14 cellular contexts compared by ENCODE assay signal in genomic region chr7:101860316-101861222, GRCh38. TPM values are rescaled to one million over a fixed set of nuclear protein-coding genes. Genes with fewer than 3 reads are reported as not detected.
DNase-seq lines count a peak whose midpoint lies in the region; ATAC-seq and TF ChIP-seq lines count a peak whose summit lies in the region.
"Had no signal": no experiment of that assay in that cellular context is flagged by ENCODE, and none has a peak within 500 bp of the region (broad histone marks: within the 10 kb centered on the region; RNA-seq: fewer than 3 reads in every experiment).

No MANE protein-coding gene starts in this region.

- intact Hi-C loops in psoas muscle (cut with DNase I) (no loop called here), body of pancreas (cut with DNase I) (no loop called here), aorta (cut with DNase I) (no loop called here)

- H4K20me1 ChIP-seq in BLaER1, result peaks cover 61% of the 10 kb centered on the region

- TF ChIP-seq CTCF in gastroesophageal sphincter (IDR thresholded peaks at IDR 0.05) (no peak), psoas muscle (IDR thresholded peaks at IDR 0.05) (no peak), body of pancreas (IDR thresholded peaks at IDR 0.05) (no peak)

- TF ChIP-seq EP300 in gastroesophageal sphincter (IDR thresholded peaks at IDR 0.05), result no peak

- H3K36me3 ChIP-seq in BLaER1 (peaks cover 15% of the 10 kb centered on the region; the same call in 1 of the 2 replicates), gastroesophageal sphincter (no peaks in the 10 kb centered on the region), psoas muscle (ENCODE audit: insufficient read depth in 1 of 2, low read depth in 1 of 2) (no peaks in the 10 kb centered on the region), body of pancreas (replicated peaks in 1 of 2; ENCODE audit: insufficient read depth in 1 of 2, low read depth in 2 of 2) (no peaks in the 10 kb centered on the region), aorta (ENCODE audit: control insufficient read depth in 1 of 2, insufficient read depth in 2 of 2, low read length in 1 of 2) (no peaks in the 10 kb centered on the region)

- TF ChIP-seq POLR2A in gastroesophageal sphincter (IDR thresholded peaks at IDR 0.05), result no peak
- TF ChIP-seq POLR2A in body of pancreas (IDR thresholded peaks at IDR 0.05), result no peak

- 84 to 85% methylated on average over 6 to 11 of the region's 11 CpGs for WGBS in gastroesophageal sphincter (ENCODE audit: low coverage in 1 of 2), 2 donors
- WGBS in psoas muscle, 3 donors, result 57 to 78% (median 64%) methylated on average over 11 of the region's 11 CpGs
- 86 to 93% methylated on average over 11 of the region's 11 CpGs for WGBS in body of pancreas, 2 donors
- 81 to 83% methylated on average over 11 of the region's 11 CpGs for WGBS in aorta, 2 donors

- DNase-seq in NAMALWA (ENCODE audit: low spot score) (peak; percentile 56), psoas muscle (no peak), body of pancreas (no peak), aorta (no peak)
- DNase-seq: activated naive CD4-positive, alpha-beta T cell treated with Interleukin-2 at 50 U/mL for 16 hours; midbrain; NCI-H2029; NK-92 treated with Interleukin-12 subunit alpha and Interleukin-12 subunit beta, amount 100 ng/mL, for 24 hours had no signal

- no peak for ATAC-seq in gastroesophageal sphincter
- no peak for ATAC-seq in psoas muscle
- ATAC-seq in HG02938 (IDR thresholded peaks at IDR 0.05; ENCODE audit: unreplicated experiment), result no peak
- ATAC-seq in body of pancreas, result no peak
- no peak for ATAC-seq in HG02852 (IDR thresholded peaks at IDR 0.05; ENCODE audit: unreplicated experiment)
- no peak for ATAC-seq in aorta (ENCODE audit: low FRiP score)
- ATAC-seq: SK-N-SH treated with all-trans-retinoic acid at 6 μM for 48 hours had no signal

- peak overlapping the region; percentile 20; the same call in 1 of the 2 replicates for H3K4me3 ChIP-seq in BLaER1
- no peak overlapping the region for H3K4me3 ChIP-seq in gastroesophageal sphincter
- peak overlapping the region; percentile 12 for H3K4me3 ChIP-seq in psoas muscle
- no peak overlapping the region for H3K4me3 ChIP-seq in body of pancreas
- no peak overlapping the region for H3K4me3 ChIP-seq in aorta (ENCODE audit: low read length in 2 of 2)

- peak overlapping the region; percentile 99 for H3K4me2 ChIP-seq in BLaER1

- peaks cover 92% of the 10 kb centered on the region for H3K4me1 ChIP-seq in BLaER1
- H3K4me1 ChIP-seq in gastroesophageal sphincter, result peaks cover 0 to 72% (median 26%) of the 10 kb centered on the region in 3 donors
- H3K4me1 ChIP-seq in psoas muscle, result peaks cover 75% of the 10 kb centered on the region
- peaks cover 36% of the 10 kb centered on the region for H3K4me1 ChIP-seq in body of pancreas
- H3K4me1 ChIP-seq in aorta (ENCODE audit: control insufficient read depth in 1 of 2, insufficient read depth in 2 of 2, low read length in 2 of 2), result peaks cover 0 to 3% of the 10 kb centered on the region in 2 donors

- H3K9me3 ChIP-seq in BLaER1, result no peaks in the 10 kb centered on the region
- H3K9me3 ChIP-seq in gastroesophageal sphincter, result no peaks in the 10 kb centered on the region
- no peaks in the 10 kb centered on the region for H3K9me3 ChIP-seq in psoas muscle
- H3K9me3 ChIP-seq in body of pancreas, result no peaks in the 10 kb centered on the region
- no peaks in the 10 kb centered on the region for H3K9me3 ChIP-seq in aorta (ENCODE audit: control insufficient read depth, low read length)

- peak overlapping the region; percentile 77 for H3K27ac ChIP-seq in BLaER1
- peak overlapping the region in 3 of 4 donors; percentile 30 to 87 (median 86) for H3K27ac ChIP-seq in gastroesophageal sphincter
- H3K27ac ChIP-seq in psoas muscle, result peak overlapping the region; percentile 84
- H3K27ac ChIP-seq in body of pancreas, result no peak overlapping the region
- no peak overlapping the region for H3K27ac ChIP-seq in aorta (ENCODE audit: low read depth in 1 of 2, low read length in 2 of 2)
- H3K27ac ChIP-seq: parathyroid adenoma had no signal

- peak overlapping the region; percentile 58 for H3K9ac ChIP-seq in BLaER1
- H3K9ac ChIP-seq: parathyroid adenoma had no signal

- H3K27me3 ChIP-seq in BLaER1, result no peaks in the 10 kb centered on the region
- H3K27me3 ChIP-seq in gastroesophageal sphincter, result no peaks in the 10 kb centered on the region
- no peaks in the 10 kb centered on the region for H3K27me3 ChIP-seq in psoas muscle (ENCODE audit: insufficient read depth in 3 of 3, low read length in 2 of 3)
- no peaks in the 10 kb centered on the region for H3K27me3 ChIP-seq in body of pancreas
- no peaks in the 10 kb centered on the region for H3K27me3 ChIP-seq in aorta (ENCODE audit: control insufficient read depth in 1 of 2, insufficient read depth in 2 of 2, low read length in 1 of 2)

RNA-seq across cellular contexts. Expression of gene CUX1, which starts 43.1 kb away (rescaled TPM):
- 100 to 1,000 TPM in 2 of 4 donors, 10 to 100 TPM in 2; 84.4 to 134 (median 110) TPM for total RNA-seq in gastroesophageal sphincter
- total RNA-seq in psoas muscle, result 10 to 100 TPM; 72.4 to 95.6 (median 76.2) TPM
- 10 to 100 TPM; 12.5 to 35.3 (median 17.7) TPM for polyA plus RNA-seq in psoas muscle
- 10 to 100 TPM; 42.0 to 47.5 TPM for total RNA-seq in body of pancreas
- 100 to 1,000 TPM; 136 to 159 TPM for total RNA-seq in aorta
- 10 to 100 TPM; 51.6 to 52.6 TPM for polyA plus RNA-seq in aorta

Comparison
In these comparisons a context has a peak if more than half of its experiments do, and no peak if none do; other contexts are left out.
1. H3K27ac ChIP-seq: peak in BLaER1 (single experiment), gastroesophageal sphincter (3 of 4) and psoas muscle (single experiment); none in body of pancreas (0 of 4) and aorta (0 of 2).
2. H3K4me3 ChIP-seq: peak in BLaER1 (single experiment) and psoas muscle (single experiment); none in gastroesophageal sphincter (0 of 2), body of pancreas (0 of 2) and aorta (0 of 2).